In the genomic region with DNA sequence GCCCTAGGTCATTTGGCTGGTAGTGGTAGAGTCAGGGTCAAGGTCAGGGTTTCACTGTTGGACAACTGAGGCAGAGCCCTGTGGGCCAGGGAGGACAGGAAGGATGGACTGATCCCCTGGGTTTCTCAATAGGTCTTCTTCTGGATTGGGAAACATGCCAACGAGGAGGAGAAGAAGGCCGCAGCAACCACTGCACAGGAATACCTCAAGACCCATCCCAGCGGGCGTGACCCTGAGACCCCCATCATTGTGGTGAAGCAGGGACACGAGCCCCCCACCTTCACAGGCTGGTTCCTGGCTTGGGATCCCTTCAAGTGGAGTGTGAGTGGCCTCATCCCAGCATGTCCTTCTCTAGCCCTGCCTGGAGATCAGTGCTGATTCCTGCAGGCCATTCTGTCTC, we compare ENCODE assay signal across 26 cellular contexts. TPM values are rescaled to one million over a fixed set of nuclear protein-coding genes. Genes with fewer than 3 reads are reported as not detected.
"Had no signal": no experiment of that assay in that cellular context is flagged by ENCODE, and none has a peak within 500 bp of the region (broad histone marks: within the 10 kb centered on the region; RNA-seq: fewer than 3 reads in every experiment).

No MANE protein-coding gene starts in this region.

- H3K4me1 ChIP-seq: ascending aorta, body of pancreas had no signal

- H3K27ac ChIP-seq: ascending aorta, body of pancreas, Peyer's patch, RWPE1 had no signal

- ATAC-seq: activated CD8-positive, alpha-beta T cell treated with anti-CD3 and anti-CD28 coated beads, Interleukin-2, amount 10 ng/mL, durations not matched to agents 7 days and 5 days; activated naive CD4-positive, alpha-beta T cell treated with anti-CD3 and anti-CD28 coated beads, Interleukin-2, amount 50 U/mL, for 72 hours; activated naive CD8-positive, alpha-beta T cell treated with anti-CD3 and anti-CD28 coated beads, Interleukin-2, amount 50 U/mL, for 24 hours; activated T-cell treated with anti-CD3 and anti-CD28 coated beads, Interleukin-2, amount 50 U/mL, for 4 hours; body of pancreas; WTC11 had no signal

- H3K36me3 ChIP-seq: ascending aorta had no signal

- DNase-seq: activated CD4-positive, alpha-beta T cell treated with anti-CD3 and anti-CD28 coated beads for 48 hours; activated CD4-positive, alpha-beta T cell treated with anti-CD3 and anti-CD28 coated beads, Interleukin-2, amount 50 U/mL, for 4 hours; activated CD4-positive, CD25-positive, alpha-beta regulatory T cell treated with anti-CD3 and anti-CD28 coated beads, Interleukin-2, amount 50 U/mL, for 72 hours; activated CD8-positive, alpha-beta memory T cell treated with anti-CD3 and anti-CD28 coated beads, Interleukin-2, amount 50 U/mL, for 48 hours; activated CD8-positive, alpha-beta T cell treated with anti-CD3 and anti-CD28 coated beads, Interleukin-2, amount 10 ng/mL, durations not matched to agents 7 days and 5 days; activated effector memory CD4-positive, alpha-beta T cell treated with anti-CD3 and anti-CD28 coated beads, Interleukin-2, amount 50 U/mL, for 16 hours; activated naive CD4-positive, alpha-beta T cell treated with Interleukin-2 at 50 U/mL for 16 hours; activated naive CD8-positive, alpha-beta T cell treated with anti-CD3 and anti-CD28 coated beads, Interleukin-2, amount 50 U/mL, for 24 hours; activated T-cell treated with anti-CD3 and anti-CD28 coated beads, Interleukin-2, amount 50 U/mL, for 4 hours; amniotic stem cell; body of pancreas; central memory CD4-positive, alpha-beta T cell; NCI-H1105 treated with DMSO at 0.1 percent for 48 hours; NCI-H1436 treated with DMSO at 0.1 percent for 48 hours; NCI-H187; NCI-H2081; NCI-H524; SHP77 treated with DMSO at 0.1 percent for 48 hours; T-helper 9 cell had no signal

- H3K9me3 ChIP-seq: ascending aorta, body of pancreas, Peyer's patch had no signal

- H3K27me3 ChIP-seq: ascending aorta, body of pancreas, Peyer's patch had no signal

- H3K4me3 ChIP-seq: ascending aorta, body of pancreas, Peyer's patch had no signal

RNA-seq across cellular contexts. Expression of gene VIL1, which starts 18.1 kb away (rescaled TPM):
- total RNA-seq: activated CD8-positive, alpha-beta T cell treated with anti-CD3 and anti-CD28 coated beads, Interleukin-2, amount 10 ng/mL, durations not matched to agents 7 days and 5 days; activated naive CD4-positive, alpha-beta T cell treated with anti-CD3 and anti-CD28 coated beads, Interleukin-2, amount 50 U/mL, for 72 hours; ascending aorta; bronchial epithelial cell had no signal

RNA-seq across cellular contexts. Expression of gene SLC11A1, which starts 54.9 kb away (rescaled TPM):
- total RNA-seq: activated naive CD4-positive, alpha-beta T cell treated with anti-CD3 and anti-CD28 coated beads, Interleukin-2, amount 50 U/mL, for 72 hours; SK-MEL-5 had no signal
